Comparison of ENCODE assay signal across 24 cellular contexts in the genomic region with DNA sequence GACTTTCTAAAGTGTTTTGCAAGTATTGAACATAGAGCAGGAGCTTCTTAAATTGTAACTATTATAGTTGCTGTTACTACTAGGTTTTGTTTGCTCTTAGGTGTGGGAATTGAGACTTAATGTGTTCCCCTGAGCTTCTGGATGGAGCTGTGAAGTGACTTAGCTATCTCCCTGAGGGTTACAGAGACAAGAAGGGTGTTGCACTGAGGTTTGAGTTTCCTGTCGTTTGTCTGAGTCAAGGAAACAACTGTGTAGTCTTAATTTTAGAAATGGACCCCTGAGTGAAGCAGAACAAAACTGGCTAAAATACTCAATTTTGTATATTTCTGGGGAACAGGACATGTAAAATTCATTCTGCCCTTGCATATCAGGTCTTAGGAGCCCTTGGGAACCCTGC. TPM values are rescaled to one million over a fixed set of nuclear protein-coding genes. Genes with fewer than 3 reads are reported as not detected.
A peak's percentile ranks its signal among the peaks of the same experiment; 100 is the strongest.
DNase-seq lines count a peak whose midpoint lies in the region; ATAC-seq and TF ChIP-seq lines count a peak whose summit lies in the region.
"Had no signal": no experiment of that assay in that cellular context is flagged by ENCODE, and none has a peak within 500 bp of the region (broad histone marks: within the 10 kb centered on the region; RNA-seq: fewer than 3 reads in every experiment).

No MANE protein-coding gene starts in this region.

- H3K9me3 ChIP-seq in DND-41 (ENCODE audit: insufficient read depth, low read length, severe bottlenecking) (no peaks in the 10 kb centered on the region), heart right ventricle (no peaks in the 10 kb centered on the region), WERI-Rb-1 (ENCODE audit: severe bottlenecking) (no peaks in the 10 kb centered on the region), transverse colon (no peaks in the 10 kb centered on the region)
- H3K9me3 ChIP-seq: A549, esophagus muscularis mucosa, left ventricle myocardium inferior had no signal

- H3K9me3 Mint-ChIP-seq in activated CD4-positive, alpha-beta T cell treated with anti-CD3 and anti-CD28 coated beads, Interleukin-2, amount 10 ng/mL, durations not matched to agents 7 days and 5 days, result no peaks in the 10 kb centered on the region
- H3K9me3 Mint-ChIP-seq in activated B cell treated with CpG ODN at 0.5 μM for 24 hours (no peaks in the 10 kb centered on the region), natural killer cell (no peaks in the 10 kb centered on the region)
- H3K9me3 Mint-ChIP-seq: activated T-helper 2 cell treated with anti-CD3 and anti-CD28 coated beads, Interferon-gamma antibody, Interleukin-2, Interleukin-4, amounts not matched to agents 10 μg/mL and 5 μg/mL and 100 μg/mL, durations not matched to agents 14 hours and 24 hours and 36 hours; endodermal cell; mesothelial cell of epicardium; nephron had no signal

- peaks cover 22% of the 10 kb centered on the region for H3K4me1 Mint-ChIP-seq in activated CD4-positive, alpha-beta T cell treated with anti-CD3 and anti-CD28 coated beads, Interleukin-2, amount 10 ng/mL, durations not matched to agents 7 days and 5 days
- peaks cover 45% of the 10 kb centered on the region for H3K4me1 Mint-ChIP-seq in activated B cell treated with CpG ODN at 0.5 μM for 24 hours
- peaks cover 17 to 30% of the 10 kb centered on the region in 2 donors for H3K4me1 Mint-ChIP-seq in natural killer cell

- H3K27me3 Mint-ChIP-seq in activated CD4-positive, alpha-beta T cell treated with anti-CD3 and anti-CD28 coated beads, Interleukin-2, amount 10 ng/mL, durations not matched to agents 7 days and 5 days, result peaks cover 10% of the 10 kb centered on the region
- H3K27me3 Mint-ChIP-seq in activated B cell treated with CpG ODN at 0.5 μM for 24 hours (no peaks in the 10 kb centered on the region), natural killer cell (ENCODE audit: low read depth in 2 of 2) (peaks cover 8 to 9% of the 10 kb centered on the region in 2 donors)

- no peak for TF ChIP-seq EP300 in transverse colon (IDR thresholded peaks at IDR 0.05; ENCODE audit: low read depth)

- DNase-seq in activated CD4-positive, alpha-beta T cell treated with anti-CD3 and anti-CD28 coated beads, Interleukin-2, amount 10 ng/mL, durations not matched to agents 7 days and 5 days, result peak; percentile 37
- no peak for DNase-seq in activated CD4-positive, alpha-beta T cell treated with anti-CD3 and anti-CD28 coated beads for 48 hours
- DNase-seq in DND-41 (no peak), activated B cell treated with CpG ODN at 0.5 μM for 24 hours (no peak), natural killer cell (no peak), heart right ventricle (no peak), WERI-Rb-1 (no peak), transverse colon (no peak)
- DNase-seq: Calu3, EL, endodermal cell, left ventricle myocardium inferior, NCI-H1105 treated with DMSO at 0.1 percent for 48 hours, NCI-H2029, NCI-H82, PC-3, T-helper 9 cell had no signal

- H4K20me1 ChIP-seq in DND-41 (ENCODE audit: insufficient read depth, low read length), result no peaks in the 10 kb centered on the region

- no peak overlapping the region for H3K4me3 ChIP-seq in DND-41 (ENCODE audit: low read depth in 1 of 2, low read length in 2 of 2)
- no peak overlapping the region for H3K4me3 ChIP-seq in heart right ventricle
- no peak overlapping the region for H3K4me3 ChIP-seq in WERI-Rb-1 (ENCODE audit: low read depth, low read length)
- no peak overlapping the region for H3K4me3 ChIP-seq in transverse colon
- H3K4me3 ChIP-seq: A549, esophagus muscularis mucosa, left ventricle myocardium inferior, skin epidermis had no signal

- ATAC-seq in DND-41 (ENCODE audit: insufficient read depth, low read depth) (peak; percentile 53; the same call in 2 of the 3 replicates), activated B cell treated with CpG ODN at 0.5 μM for 24 hours (ENCODE audit: low read depth) (peak; percentile 38), natural killer cell (peak; percentile 62 to 76 (median 71)), heart right ventricle (no peak)
- ATAC-seq: A549, PC-3, Right ventricle myocardium inferior had no signal

- TF ChIP-seq CTCF in DND-41 (IDR thresholded peaks at IDR 0.05; ENCODE audit: borderline replicate concordance, extremely low read depth, low read length, poor library complexity, severe bottlenecking), result no peak
- no peak for TF ChIP-seq CTCF in activated B cell treated with CpG ODN at 0.5 μM for 24 hours (IDR thresholded peaks at IDR 0.05)
- no peak for TF ChIP-seq CTCF in natural killer cell (IDR thresholded peaks at IDR 0.05)
- TF ChIP-seq CTCF in heart right ventricle (IDR thresholded peaks at IDR 0.05), result no peak
- no peak for TF ChIP-seq CTCF in WERI-Rb-1 (IDR thresholded peaks at IDR 0.05; ENCODE audit: low read depth, low read length)
- no peak for TF ChIP-seq CTCF in transverse colon (IDR thresholded peaks at IDR 0.05)

- no peaks in the 10 kb centered on the region for H3K27me3 ChIP-seq in DND-41 (ENCODE audit: insufficient read depth, low read length, poor library complexity)
- no peaks in the 10 kb centered on the region for H3K27me3 ChIP-seq in heart right ventricle
- H3K27me3 ChIP-seq in WERI-Rb-1 (ENCODE audit: insufficient read depth, low read depth, severe bottlenecking), result no peaks in the 10 kb centered on the region
- no peaks in the 10 kb centered on the region for H3K27me3 ChIP-seq in transverse colon
- H3K27me3 ChIP-seq: esophagus muscularis mucosa had no signal

- no peak for TF ChIP-seq POLR2A in transverse colon (IDR thresholded peaks at IDR 0.05)

- H3K27ac ChIP-seq in DND-41 (ENCODE audit: low read length) (no peak overlapping the region), heart right ventricle (no peak overlapping the region), WERI-Rb-1 (no peak overlapping the region), transverse colon (no peak overlapping the region)
- H3K27ac ChIP-seq: A549, esophagus muscularis mucosa, left ventricle myocardium inferior had no signal

- POLR2A ChIA-PET in activated CD4-positive, alpha-beta T cell treated with anti-CD3 and anti-CD28 coated beads, Interleukin-2, amount 10 ng/mL, durations not matched to agents 7 days and 5 days (lab: Charles Lee), result interaction anchor here (1.0 kb wide), 1 partner anchor 19 kb away, joined by 3 read pairs; no protein-coding TSS in a partner anchor
- POLR2A ChIA-PET in activated B cell treated with CpG ODN at 0.5 μM for 24 hours (lab: Charles Lee), result interaction anchor here (1.0 to 3.6 kb wide), 6 partner anchors 19 to 256 kb away, joined by 3 to 42 read pairs (median 6); no protein-coding TSS in a partner anchor

- H3K27ac Mint-ChIP-seq in activated CD4-positive, alpha-beta T cell treated with anti-CD3 and anti-CD28 coated beads, Interleukin-2, amount 10 ng/mL, durations not matched to agents 7 days and 5 days, result peak overlapping the region; percentile 77
- H3K27ac Mint-ChIP-seq in activated B cell treated with CpG ODN at 0.5 μM for 24 hours, result peak overlapping the region; percentile 59
- peak overlapping the region; percentile 29 to 58 for H3K27ac Mint-ChIP-seq in natural killer cell
- H3K27ac Mint-ChIP-seq: activated T-helper 2 cell treated with anti-CD3 and anti-CD28 coated beads, Interferon-gamma antibody, Interleukin-2, Interleukin-4, amounts not matched to agents 10 μg/mL and 5 μg/mL and 100 μg/mL, durations not matched to agents 14 hours and 24 hours and 36 hours; endodermal cell; nephron had no signal

- H3K79me2 ChIP-seq in DND-41 (ENCODE audit: insufficient read depth, low read length), result no peaks in the 10 kb centered on the region

- no peaks in the 10 kb centered on the region for H3K36me3 Mint-ChIP-seq in activated CD4-positive, alpha-beta T cell treated with anti-CD3 and anti-CD28 coated beads, Interleukin-2, amount 10 ng/mL, durations not matched to agents 7 days and 5 days (ENCODE audit: low read depth)
- H3K36me3 Mint-ChIP-seq in activated B cell treated with CpG ODN at 0.5 μM for 24 hours (ENCODE audit: low read depth) (peaks cover 37% of the 10 kb centered on the region), natural killer cell (no peaks in the 10 kb centered on the region)
- H3K36me3 Mint-ChIP-seq: mesothelial cell of epicardium had no signal

- intact Hi-C loops in activated B cell treated with CpG ODN at 0.5 μM for 24 hours (cut with micrococcal nuclease) (no loop called here), natural killer cell (cut with micrococcal nuclease) (no loop called here), heart right ventricle (cut with DNase I) (loop anchor here in 8 of 10 donors (2.0 to 10.0 kb wide), 9 partner anchors 57 to 257 kb away; a partner anchor contains a TSS), transverse colon (cut with DNase I; ENCODE audit: low total_unique reads) (loop anchor here (2.0 kb wide), 1 partner anchor 161 kb away; no protein-coding TSS in a partner anchor)

- H3K9ac ChIP-seq in DND-41 (ENCODE audit: low read depth, low read length), result no peak overlapping the region

- H3K4me1 ChIP-seq in DND-41 (ENCODE audit: insufficient read depth, low read length) (0 out of 2 replicates have a peak, but pooled peaks cover 7% of the 10 kb centered on the region), heart right ventricle (peaks cover 0 to 18% (median 0%) of the 10 kb centered on the region in 9 donors), transverse colon (peaks cover 2 to 10% (median 8%) of the 10 kb centered on the region in 4 donors)

- CTCF ChIA-PET in activated CD4-positive, alpha-beta T cell treated with anti-CD3 and anti-CD28 coated beads, Interleukin-2, amount 10 ng/mL, durations not matched to agents 7 days and 5 days (lab: Charles Lee), result interaction anchor here (0.7 to 3.2 kb wide), 9 partner anchors 10 to 164 kb away, joined by 3 to 13 read pairs (median 7); no protein-coding TSS in a partner anchor
- CTCF ChIA-PET in activated B cell treated with CpG ODN at 0.5 μM for 24 hours (lab: Charles Lee), result interaction anchor here (0.9 to 4.2 kb wide), 4 partner anchors 62 to 163 kb away, joined by 3 to 37 read pairs (median 15); no protein-coding TSS in a partner anchor

- H3K36me3 ChIP-seq in DND-41 (ENCODE audit: insufficient read depth, low read length), result no peaks in the 10 kb centered on the region
- peaks cover 0 to 7% (median 0%) of the 10 kb centered on the region in 9 donors for H3K36me3 ChIP-seq in heart right ventricle
- no peaks in the 10 kb centered on the region for H3K36me3 ChIP-seq in WERI-Rb-1
- H3K36me3 ChIP-seq in transverse colon, result no peaks in the 10 kb centered on the region
- H3K36me3 ChIP-seq: left ventricle myocardium inferior had no signal

- H3K4me2 ChIP-seq in DND-41 (ENCODE audit: insufficient read depth, low read length), result no peak overlapping the region
- H3K4me2 ChIP-seq: A549 had no signal

- no peak overlapping the region for H2AFZ ChIP-seq in DND-41 (ENCODE audit: low read depth, low read length)

- in situ Hi-C loops in transverse colon (cut with MboI; ENCODE audit: low pct_ligation_motif_present in 1 of 4, low pct_unique_long_range_greater_than_20kb in 1 of 4, low sequenced_read_pairs in 3 of 4), result loop anchor here in 3 of 4 donors (10.0 kb wide), 1 partner anchor 157 kb away; a partner anchor contains a TSS

- H3K4me3 Mint-ChIP-seq in activated CD4-positive, alpha-beta T cell treated with anti-CD3 and anti-CD28 coated beads, Interleukin-2, amount 10 ng/mL, durations not matched to agents 7 days and 5 days, result no peak overlapping the region
- H3K4me3 Mint-ChIP-seq in activated B cell treated with CpG ODN at 0.5 μM for 24 hours (peak overlapping the region; percentile 21), natural killer cell (peak overlapping the region; percentile 26)
- H3K4me3 Mint-ChIP-seq: endodermal cell, mesothelial cell of epicardium, nephron had no signal

- WGBS in heart right ventricle, 2 donors, result 24 to 28% methylated on average over 1 of the region's 1 CpG
- WGBS in transverse colon (ENCODE audit: low coverage in 1 of 2), 2 donors, result 35 to 43% methylated on average over 1 of the region's 1 CpG

RNA-seq across cellular contexts. Expression of a gene that starts 20.4 kb away (rescaled TPM):
- total RNA-seq in activated CD4-positive, alpha-beta T cell treated with anti-CD3 and anti-CD28 coated beads, Interleukin-2, amount 10 ng/mL, durations not matched to agents 7 days and 5 days, result 1 to 10 TPM; 3.8 to 5.1 TPM
- total RNA-seq in activated B cell treated with CpG ODN at 0.5 μM for 24 hours (11.4 and 15.9 TPM in 2 replicates), natural killer cell (1 to 10 TPM; 2.1 to 3.9 (median 2.4) TPM), heart right ventricle (1 to 10 TPM; 1.1 to 3.1 (median 1.5) TPM), transverse colon (100 to 1,000 TPM in 1 of 4 donors, 10 to 100 TPM in 2, 1 to 10 TPM in 1; 6.8 to 101 (median 30.3) TPM)
- polyA plus RNA-seq in heart right ventricle, result 1 to 10 TPM in 1 of 2 donors, under 1 TPM in 1; 0.80 to 7.5 TPM

RNA-seq across cellular contexts. Expression of a gene that starts 20.5 kb away (rescaled TPM):
- total RNA-seq in activated CD4-positive, alpha-beta T cell treated with anti-CD3 and anti-CD28 coated beads, Interleukin-2, amount 10 ng/mL, durations not matched to agents 7 days and 5 days, result 10 to 100 TPM; 31.6 to 33.7 TPM
- 41.6 and 47.8 TPM in 2 replicates for total RNA-seq in activated B cell treated with CpG ODN at 0.5 μM for 24 hours
- total RNA-seq in natural killer cell, result 10 to 100 TPM; 20.2 to 21.3 (median 20.8) TPM
- total RNA-seq in heart right ventricle, result 10 to 100 TPM; 35.8 to 54.2 (median 41.1) TPM
- 10 to 100 TPM; 28.4 to 37.2 TPM for polyA plus RNA-seq in heart right ventricle
- 100 to 1,000 TPM in 1 of 4 donors, 10 to 100 TPM in 3; 86.8 to 135 (median 96.3) TPM for total RNA-seq in transverse colon

RNA-seq across cellular contexts. Expression of a gene that starts 25.5 kb away (rescaled TPM):
- total RNA-seq in activated CD4-positive, alpha-beta T cell treated with anti-CD3 and anti-CD28 coated beads, Interleukin-2, amount 10 ng/mL, durations not matched to agents 7 days and 5 days, result 10 to 100 TPM; 13.4 to 13.6 TPM
- total RNA-seq in activated B cell treated with CpG ODN at 0.5 μM for 24 hours (17.5 and 18.1 TPM in 2 replicates), natural killer cell (100 to 1,000 TPM; 208 to 300 (median 253) TPM), heart right ventricle (10 to 100 TPM in 9 of 10 donors, 1 to 10 TPM in 1; 7.4 to 46.3 (median 17.7) TPM), transverse colon (100 to 1,000 TPM in 1 of 4 donors, 10 to 100 TPM in 3; 10.9 to 112 (median 38.4) TPM)
- 10 to 100 TPM; 14.1 to 28.1 TPM for polyA plus RNA-seq in heart right ventricle

Comparison
In these comparisons a context has a peak if more than half of its experiments do, and no peak if none do; other contexts are left out.
1. ATAC-seq: peak in DND-41 (single experiment), activated B cell treated with CpG ODN at 0.5 μM for 24 hours (single experiment) and natural killer cell (3 of 3); none in heart right ventricle (0 of 8).
2. intact Hi-C loops: an anchor here in heart right ventricle (2.0 to 10.0 kb wide) and transverse colon (2.0 kb wide); none called in activated B cell treated with CpG ODN at 0.5 μM for 24 hours and natural killer cell.
3. Peak in every context shown above with its lines, with median percentiles within 50 percentile points of each other: H3K27ac Mint-ChIP-seq.